ENCODE assay signal across 27 cellular contexts in the genomic region with DNA sequence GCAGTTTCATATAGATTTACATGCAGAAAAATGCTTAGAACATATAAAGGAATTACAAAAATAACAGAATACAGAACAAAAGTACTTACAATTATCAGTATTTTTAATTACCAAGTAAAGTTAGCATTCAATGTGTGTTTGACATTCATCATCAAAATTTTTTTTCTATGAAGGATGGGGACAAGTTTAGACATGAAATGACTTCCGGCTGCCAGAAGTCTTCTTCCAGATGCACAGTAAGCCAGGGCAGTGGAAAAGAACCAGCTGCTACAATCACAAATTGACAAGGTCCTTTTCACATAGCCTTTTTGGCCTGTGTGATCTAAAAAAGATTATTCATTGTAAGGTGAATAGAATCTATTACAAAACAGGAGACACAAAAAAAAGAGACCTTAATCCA.
DNase-seq lines count a peak whose midpoint lies in the region; ATAC-seq and TF ChIP-seq lines count a peak whose summit lies in the region.
"Had no signal": no experiment of that assay in that cellular context is flagged by ENCODE, and none has a peak within 500 bp of the region (broad histone marks: within the 10 kb centered on the region; RNA-seq: fewer than 3 reads in every experiment).

No MANE protein-coding gene starts in this region.

- no peak for TF ChIP-seq POLR2A in body of pancreas (IDR thresholded peaks at IDR 0.05)

- H3K36me3 ChIP-seq in A673 (ENCODE audit: insufficient read depth, low read length, poor library complexity, severe bottlenecking) (no peaks in the 10 kb centered on the region), mesodermal cell (ENCODE audit: control insufficient read depth, insufficient read depth, low read length) (peaks cover 5% of the 10 kb centered on the region), body of pancreas (replicated peaks in 1 of 2; ENCODE audit: insufficient read depth in 1 of 2, low read depth in 2 of 2) (no peaks in the 10 kb centered on the region)
- H3K36me3 ChIP-seq: ascending aorta, gastrocnemius medialis had no signal

- intact Hi-C loops in A673 (cut with micrococcal nuclease; ENCODE audit: unreplicated experiment) (no loop called here), body of pancreas (cut with DNase I) (no loop called here)

- H3K27me3 Mint-ChIP-seq in activated T-helper 17 cell treated with anti-CD3 and anti-CD28 coated beads, Interleukin-2, amount 50 U/mL, for 72 hours: no peaks in the 10 kb centered on the region
- H3K27me3 Mint-ChIP-seq in T-helper 2 cell treated with Interferon-gamma antibody and Interleukin-4, amounts not matched to agents 5 μg/mL and 100 μg/mL, for 36 hours (ENCODE audit: low read depth): no peaks in the 10 kb centered on the region
- H3K27me3 Mint-ChIP-seq: activated B cell treated with CpG ODN at 0.5 μM for 24 hours; activated CD4-positive, alpha-beta memory T cell treated with anti-CD3 and anti-CD28 coated beads, Interleukin-2, amount 10 ng/mL, durations not matched to agents 7 days and 5 days; CD4-positive, CD25-positive, alpha-beta regulatory T cell; progenitor cell of endocrine pancreas; stimulated activated naive B cell treated with anti-CD40 and anti-IgM and Interleukin-4, amounts not matched to agents 10 μg/mL and 1 μg/mL and 100 μg/mL, for 72 hours had no signal

- DNase-seq in A673 (ENCODE audit: low spot score) (peak; percentile 32), GM12865 (ENCODE audit: low read depth) (peak; percentile 15), GF-D8 (lab: John Stamatoyannopoulos, UW) (no peak), body of pancreas (no peak)
- no peak for DNase-seq in T-helper 2 cell treated with Interferon-gamma antibody and Interleukin-4, amounts not matched to agents 5 μg/mL and 100 μg/mL, for 36 hours (ENCODE audit: low spot score)
- DNase-seq: activated B cell treated with CpG ODN at 0.5 μM for 24 hours; activated CD4-positive, alpha-beta memory T cell treated with anti-CD3 and anti-CD28 coated beads, Interleukin-2, amount 10 ng/mL, durations not matched to agents 7 days and 5 days; activated T-cell treated with anti-CD3 and anti-CD28 coated beads, Interleukin-2, amount 50 U/mL, for 48 hours; DMS153; gastrocnemius medialis; hypothalamus; mucosa of descending colon; MV-4-11; NCI-H2081; NCI-H510A; stimulated activated CD4-positive, alpha-beta T cell treated with anti-CD3 and anti-CD28 coated beads, Interleukin-2, amount 100 ng/mL, for 24 hours; stimulated activated naive B cell treated with anti-CD40 and anti-IgM and Interleukin-4, amounts not matched to agents 10 μg/mL and 1 μg/mL and 100 μg/mL, for 72 hours had no signal

- H3K9me3 Mint-ChIP-seq in activated T-helper 17 cell treated with anti-CD3 and anti-CD28 coated beads, Interleukin-2, amount 50 U/mL, for 72 hours: no peaks in the 10 kb centered on the region
- H3K9me3 Mint-ChIP-seq in T-helper 2 cell treated with Interferon-gamma antibody and Interleukin-4, amounts not matched to agents 5 μg/mL and 100 μg/mL, for 36 hours: no peaks in the 10 kb centered on the region
- H3K9me3 Mint-ChIP-seq: activated B cell treated with CpG ODN at 0.5 μM for 24 hours; activated CD4-positive, alpha-beta memory T cell treated with anti-CD3 and anti-CD28 coated beads, Interleukin-2, amount 10 ng/mL, durations not matched to agents 7 days and 5 days; activated naive CD4-positive, alpha-beta T cell treated with anti-CD3 and anti-CD28 coated beads, Interleukin-2, amount 50 U/mL, for 72 hours; CD4-positive, CD25-positive, alpha-beta regulatory T cell; stimulated activated naive B cell treated with anti-CD40 and anti-IgM and Interleukin-4, amounts not matched to agents 10 μg/mL and 1 μg/mL and 100 μg/mL, for 72 hours had no signal

- peaks cover 22% of the 10 kb centered on the region for H3K4me1 ChIP-seq in A673 (ENCODE audit: insufficient read depth, low read length, poor library complexity, severe bottlenecking)
- peaks cover 31% of the 10 kb centered on the region for H3K4me1 ChIP-seq in mesodermal cell (ENCODE audit: control insufficient read depth, insufficient read depth, low read length, poor library complexity, severe bottlenecking)
- H3K4me1 ChIP-seq in body of pancreas: no peaks in the 10 kb centered on the region
- H3K4me1 ChIP-seq: ascending aorta, testis had no signal

- H3K36me3 Mint-ChIP-seq in activated T-helper 17 cell treated with anti-CD3 and anti-CD28 coated beads, Interleukin-2, amount 50 U/mL, for 72 hours (ENCODE audit: low read depth): peaks cover 8% of the 10 kb centered on the region
- H3K36me3 Mint-ChIP-seq in T-helper 2 cell treated with Interferon-gamma antibody and Interleukin-4, amounts not matched to agents 5 μg/mL and 100 μg/mL, for 36 hours (ENCODE audit: low read depth): peaks cover 9% of the 10 kb centered on the region
- H3K36me3 Mint-ChIP-seq: CD4-positive, CD25-positive, alpha-beta regulatory T cell had no signal

- POLR2A ChIA-PET in A673 (lab: Charles Lee; ENCODE audit: low non-redundant PET): no interaction called here

- no TSS peak for BruUV-seq in A673 (replicated peaks; lab: Mats Ljungman, UMichigan)

- peak overlapping the region; percentile 41 for H3K27ac ChIP-seq in A673 (ENCODE audit: low read depth, low read length, poor library complexity, severe bottlenecking)
- peak overlapping the region; percentile 32 for H3K27ac ChIP-seq in mesodermal cell (ENCODE audit: low read depth, low read length, severe bottlenecking)
- H3K27ac ChIP-seq in body of pancreas: no peak overlapping the region
- H3K27ac ChIP-seq: ascending aorta, gastrocnemius medialis, SK-N-MC, skin epidermis, testis had no signal

- no peak for TF ChIP-seq CTCF in A673 (conservative IDR thresholded peaks at IDR 0.05; ENCODE audit: low read depth, low read length)
- TF ChIP-seq CTCF in GM12865 (IDR thresholded peaks at IDR 0.05; ENCODE audit: insufficient read depth, low read depth, low read length, missing control alignments): no peak
- no peak for TF ChIP-seq CTCF in body of pancreas (IDR thresholded peaks at IDR 0.05)

- H3K4me3 ChIP-seq in A673 (ENCODE audit: low read depth, low read length, poor library complexity, severe bottlenecking) (no peak overlapping the region), GM12865 (ENCODE audit: low read depth, low read length) (no peak overlapping the region), mesodermal cell (ENCODE audit: extremely low read depth, insufficient read depth, low read length, poor library complexity, severe bottlenecking) (no peak overlapping the region), body of pancreas (no peak overlapping the region)
- H3K4me3 ChIP-seq: ascending aorta, gastrocnemius medialis, GM12878, mucosa of descending colon, SK-N-MC, skin epidermis, testis had no signal

- H3K4me1 Mint-ChIP-seq in activated T-helper 17 cell treated with anti-CD3 and anti-CD28 coated beads, Interleukin-2, amount 50 U/mL, for 72 hours: peaks cover 9% of the 10 kb centered on the region
- H3K4me1 Mint-ChIP-seq in T-helper 2 cell treated with Interferon-gamma antibody and Interleukin-4, amounts not matched to agents 5 μg/mL and 100 μg/mL, for 36 hours (ENCODE audit: low read depth): peaks cover 45% of the 10 kb centered on the region
- H3K4me1 Mint-ChIP-seq: activated B cell treated with CpG ODN at 0.5 μM for 24 hours; stimulated activated naive B cell treated with anti-CD40 and anti-IgM and Interleukin-4, amounts not matched to agents 10 μg/mL and 1 μg/mL and 100 μg/mL, for 72 hours had no signal

- H3K27me3 ChIP-seq in A673 (replicated peaks; ENCODE audit: insufficient read depth, low read depth, low read length, poor library complexity) (no peaks in the 10 kb centered on the region), body of pancreas (no peaks in the 10 kb centered on the region)
- H3K27me3 ChIP-seq: ascending aorta, gastrocnemius medialis, testis had no signal

- H3K9me3 ChIP-seq in A673 (ENCODE audit: low read depth, low read length, poor library complexity, severe bottlenecking) (no peaks in the 10 kb centered on the region), mesodermal cell (ENCODE audit: control insufficient read depth, low read length) (no peaks in the 10 kb centered on the region), body of pancreas (no peaks in the 10 kb centered on the region)
- H3K9me3 ChIP-seq: ascending aorta, gastrocnemius medialis, mucosa of descending colon, testis had no signal

- ATAC-seq in activated T-helper 17 cell treated with anti-CD3 and anti-CD28 coated beads, Interleukin-2, amount 50 U/mL, for 72 hours (replicated peaks): no peak
- no peak for ATAC-seq in body of pancreas
- ATAC-seq: activated naive CD4-positive, alpha-beta T cell treated with anti-CD3 and anti-CD28 coated beads, Interleukin-2, amount 50 U/mL, for 72 hours; gastrocnemius medialis; GM12878; mucosa of descending colon; stimulated activated naive B cell treated with anti-CD40 and anti-IgM and Interleukin-4, amounts not matched to agents 10 μg/mL and 1 μg/mL and 100 μg/mL, for 72 hours had no signal

- CTCF ChIA-PET in A673 (lab: Charles Lee): interaction anchor here (1.4 kb wide), 1 partner anchor 11 kb away, joined by 4 read pairs; no protein-coding TSS in a partner anchor

- H3K27ac Mint-ChIP-seq in activated T-helper 17 cell treated with anti-CD3 and anti-CD28 coated beads, Interleukin-2, amount 50 U/mL, for 72 hours: peak overlapping the region; percentile 28
- H3K27ac Mint-ChIP-seq in T-helper 2 cell treated with Interferon-gamma antibody and Interleukin-4, amounts not matched to agents 5 μg/mL and 100 μg/mL, for 36 hours: no peak overlapping the region
- H3K27ac Mint-ChIP-seq: activated B cell treated with CpG ODN at 0.5 μM for 24 hours; CD4-positive, CD25-positive, alpha-beta regulatory T cell; progenitor cell of endocrine pancreas; stimulated activated naive B cell treated with anti-CD40 and anti-IgM and Interleukin-4, amounts not matched to agents 10 μg/mL and 1 μg/mL and 100 μg/mL, for 72 hours had no signal

- WGBS in mesodermal cell (ENCODE audit: insufficient coverage in 2 of 2), 2 experiments: no CpG with 5 or more reads among the region's 1 CpG
- 52 to 54% methylated on average over 1 of the region's 1 CpG for WGBS in body of pancreas, 2 donors

- H3K4me3 Mint-ChIP-seq in activated T-helper 17 cell treated with anti-CD3 and anti-CD28 coated beads, Interleukin-2, amount 50 U/mL, for 72 hours: peak overlapping the region; percentile 56
- no peak overlapping the region for H3K4me3 Mint-ChIP-seq in T-helper 2 cell treated with Interferon-gamma antibody and Interleukin-4, amounts not matched to agents 5 μg/mL and 100 μg/mL, for 36 hours
- H3K4me3 Mint-ChIP-seq: activated B cell treated with CpG ODN at 0.5 μM for 24 hours; CD4-positive, CD25-positive, alpha-beta regulatory T cell; stimulated activated naive B cell treated with anti-CD40 and anti-IgM and Interleukin-4, amounts not matched to agents 10 μg/mL and 1 μg/mL and 100 μg/mL, for 72 hours had no signal

Comparison
In these comparisons a context has a peak if more than half of its experiments do, and no peak if none do; other contexts are left out.
1. DNase-seq: peak in A673 (single experiment) and GM12865 (single experiment); none in T-helper 2 cell treated with Interferon-gamma antibody and Interleukin-4, amounts not matched to agents 5 μg/mL and 100 μg/mL, for 36 hours (single experiment), GF-D8 (single experiment) and body of pancreas (0 of 4).
2. H3K27ac ChIP-seq: peak in A673 (single experiment) and mesodermal cell (single experiment); none in body of pancreas (0 of 4).